ENCODE assay signal across 8 cellular contexts in the genomic region with DNA sequence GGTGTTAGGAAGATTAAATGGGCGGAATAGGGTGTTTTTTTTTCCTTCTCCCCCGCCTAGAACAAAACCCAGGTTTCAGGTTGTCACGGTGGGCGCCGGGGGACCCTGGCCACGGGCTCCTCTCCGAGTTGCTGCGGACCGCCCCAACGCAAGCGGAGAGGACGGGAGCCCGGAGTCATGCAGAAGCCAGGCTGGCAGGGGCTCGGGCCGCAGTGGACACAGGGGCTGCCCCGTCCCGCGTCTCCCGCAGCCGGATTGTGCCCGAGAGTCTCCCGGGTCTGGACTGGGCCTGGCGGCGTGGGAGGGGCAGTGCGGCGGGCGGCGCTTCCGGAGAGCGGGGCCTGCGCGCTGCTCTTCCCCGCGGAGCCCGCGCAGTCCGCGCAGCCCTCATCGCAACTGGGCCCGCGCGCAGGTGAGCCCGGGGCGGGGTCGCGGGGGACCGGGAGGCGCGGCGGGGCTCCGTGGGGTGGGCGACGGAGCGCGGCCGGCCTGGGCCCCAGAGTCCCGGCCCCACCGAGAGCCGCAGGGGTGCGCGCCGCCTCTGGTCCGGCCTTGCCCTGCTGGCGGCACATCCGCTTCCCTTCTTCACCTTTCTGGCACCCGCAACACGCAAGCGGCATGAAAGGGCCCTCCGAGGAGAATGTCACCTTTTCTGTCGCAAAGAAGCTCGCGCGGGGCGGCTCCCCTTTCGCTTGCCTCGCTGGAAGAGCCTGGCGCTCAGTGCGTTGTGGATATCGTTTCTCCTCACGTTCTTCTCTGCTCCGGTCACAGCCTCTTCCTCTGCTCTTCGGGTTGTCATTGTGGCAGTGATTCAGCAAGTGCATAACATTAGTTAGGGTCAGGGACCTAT. TPM values are rescaled to one million over a fixed set of nuclear protein-coding genes. Genes with fewer than 3 reads are reported as not detected.
A peak's percentile ranks its signal among the peaks of the same experiment; 100 is the strongest.
DNase-seq lines count a peak whose midpoint lies in the region; ATAC-seq and TF ChIP-seq lines count a peak whose summit lies in the region.

A gene with protein sequence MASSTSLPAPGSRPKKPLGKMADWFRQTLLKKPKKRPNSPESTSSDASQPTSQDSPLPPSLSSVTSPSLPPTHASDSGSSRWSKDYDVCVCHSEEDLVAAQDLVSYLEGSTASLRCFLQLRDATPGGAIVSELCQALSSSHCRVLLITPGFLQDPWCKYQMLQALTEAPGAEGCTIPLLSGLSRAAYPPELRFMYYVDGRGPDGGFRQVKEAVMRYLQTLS (plus strand): TSS at position 352 of the 850 bp plus-strand sequence. CDS start 7,802 bp downstream, outside the sequence.

- H3K9ac ChIP-seq in duodenal mucosa (ENCODE audit: low read depth in 1 of 2, low read length in 2 of 2) (peak within 1 kb of the TSS; percentile 89 to 99), liver (ENCODE audit: low read depth in 1 of 2, low read length in 2 of 2) (peak within 1 kb of the TSS; percentile 62 to 85)

- peak within 1 kb of the TSS; percentile 97 for H3K4me3 Mint-ChIP-seq in activated CD4-positive, alpha-beta memory T cell treated with anti-CD3 and anti-CD28 coated beads for 36 hours

- H3K27ac Mint-ChIP-seq in activated CD4-positive, alpha-beta memory T cell treated with anti-CD3 and anti-CD28 coated beads for 36 hours: peak within 1 kb of the TSS; percentile 91

- H3K36me3 Mint-ChIP-seq in activated CD4-positive, alpha-beta memory T cell treated with anti-CD3 and anti-CD28 coated beads for 36 hours: peaks cover under 1% of the 10 kb centered on the region

- CTCF ChIA-PET in activated CD4-positive, alpha-beta memory T cell treated with anti-CD3 and anti-CD28 coated beads for 36 hours (lab: Charles Lee): interaction anchor here (0.9 kb wide), 1 partner anchor 13 kb away, joined by 3 read pairs; no protein-coding TSS in a partner anchor

- H2AFZ ChIP-seq in ACC112 (ENCODE audit: low read length, unreplicated experiment): peak within 1 kb of the TSS; percentile 98

- H3K27me3 ChIP-seq in ACC112 (ENCODE audit: insufficient read depth, low read length) (no peaks in the 10 kb centered on the region), duodenal mucosa (ENCODE audit: control insufficient read depth in 1 of 2, insufficient read depth in 2 of 2, low read length in 2 of 2) (no peaks in the 10 kb centered on the region), liver (ENCODE audit: control insufficient read depth in 4 of 4, insufficient read depth in 4 of 4, low read length in 3 of 4) (no peaks in the 10 kb centered on the region)

- no peak for TF ChIP-seq CTCF in liver (IDR thresholded peaks at IDR 0.05; ENCODE audit: low read depth, low read length, missing input control)

- peak; percentile 71 for ATAC-seq in GM18868 (IDR thresholded peaks at IDR 0.05; ENCODE audit: unreplicated experiment)
- peak; percentile 55 for ATAC-seq in HG03095 (IDR thresholded peaks at IDR 0.05; ENCODE audit: unreplicated experiment)

- H3K79me2 ChIP-seq in ACC112 (ENCODE audit: control insufficient read depth, insufficient read depth, low read length, unreplicated experiment): peaks cover 8% of the 10 kb centered on the region

- H3K9me3 ChIP-seq in duodenal mucosa (ENCODE audit: control insufficient read depth in 1 of 2, low read length in 2 of 2) (no peaks in the 10 kb centered on the region), liver (ENCODE audit: control insufficient read depth in 4 of 4, low read length in 3 of 4) (no peaks in the 10 kb centered on the region)

- H3K4me1 Mint-ChIP-seq in activated CD4-positive, alpha-beta memory T cell treated with anti-CD3 and anti-CD28 coated beads for 36 hours (ENCODE audit: low read depth): peaks cover 39% of the 10 kb centered on the region

- intact Hi-C loops in activated CD4-positive, alpha-beta memory T cell treated with anti-CD3 and anti-CD28 coated beads for 36 hours (cut with micrococcal nuclease): loop anchor here (1.0 to 2.0 kb wide), 3 partner anchors 14 to 72 kb away; a partner anchor contains a TSS

- H3K4me3 ChIP-seq in ACC112 (ENCODE audit: low read depth, low read length) (peak within 1 kb of the TSS; percentile 96), duodenal mucosa (ENCODE audit: low read depth in 1 of 2, low read length in 2 of 2) (peak within 1 kb of the TSS; percentile 76 to 87), liver (ENCODE audit: low read depth in 1 of 3, low read length in 3 of 3) (peak within 1 kb of the TSS; percentile 63 to 89 (median 74))

- peak in 1 of 2 donors; percentile 14 for TF ChIP-seq RAD21 in liver (IDR thresholded peaks at IDR 0.05)

- no peaks in the 10 kb centered on the region for H3K36me3 ChIP-seq in ACC112 (ENCODE audit: insufficient read depth, low read length)
- H3K36me3 ChIP-seq in duodenal mucosa (ENCODE audit: control insufficient read depth in 1 of 2, insufficient read depth in 2 of 2, low read length in 2 of 2): peaks cover 0 to 5% of the 10 kb centered on the region in 2 donors
- no peaks in the 10 kb centered on the region for H3K36me3 ChIP-seq in liver (ENCODE audit: control insufficient read depth in 4 of 4, insufficient read depth in 3 of 4, low read depth in 1 of 4, low read length in 3 of 4)

- no peaks in the 10 kb centered on the region for H3K4me1 ChIP-seq in ACC112 (ENCODE audit: control insufficient read depth, insufficient read depth, low read length, unreplicated experiment)
- H3K4me1 ChIP-seq in duodenal mucosa (ENCODE audit: control insufficient read depth in 1 of 2, insufficient read depth in 2 of 2, low read length in 2 of 2): peaks cover 16 to 27% of the 10 kb centered on the region in 2 donors
- peaks cover 7 to 38% (median 26%) of the 10 kb centered on the region in 4 donors for H3K4me1 ChIP-seq in liver (ENCODE audit: control insufficient read depth in 4 of 4, insufficient read depth in 4 of 4, low read length in 3 of 4)

- H3K9me3 Mint-ChIP-seq in activated CD4-positive, alpha-beta memory T cell treated with anti-CD3 and anti-CD28 coated beads for 36 hours: no peaks in the 10 kb centered on the region

- H3K27me3 Mint-ChIP-seq in activated CD4-positive, alpha-beta memory T cell treated with anti-CD3 and anti-CD28 coated beads for 36 hours: no peaks in the 10 kb centered on the region

- H3K27ac ChIP-seq in ACC112 (ENCODE audit: low read depth, low read length): peak within 1 kb of the TSS; percentile 53
- peak within 1 kb of the TSS; percentile 70 for H3K27ac ChIP-seq in duodenal mucosa (ENCODE audit: low read depth, low read length)
- H3K27ac ChIP-seq in liver (ENCODE audit: low read depth in 1 of 2, low read length in 2 of 2): peak within 1 kb of the TSS; percentile 88 to 97

- DNase-seq in NCI-H526 treated with DMSO at 0.1 percent for 48 hours (lab: John Stamatoyannopoulos, UW): peak; percentile 76
- peak; percentile 73 for DNase-seq in activated CD4-positive, alpha-beta memory T cell treated with anti-CD3 and anti-CD28 coated beads for 36 hours
- DNase-seq in stimulated activated CD4-positive, alpha-beta T cell treated with anti-CD3 and anti-CD28 coated beads, Interleukin-4, amount 100 ng/mL, for 48 hours (ENCODE audit: low read depth in 2 of 2): peak; percentile 37 to 40

- WGBS in liver: under 1% methylated on average over 82 of the region's 82 CpGs

- POLR2A ChIA-PET in activated CD4-positive, alpha-beta memory T cell treated with anti-CD3 and anti-CD28 coated beads for 36 hours (lab: Charles Lee): interaction anchor here (0.6 to 3.7 kb wide), 8 partner anchors 11 to 838 kb away, joined by 3 to 41 read pairs (median 4); a partner anchor contains a TSS

TF ChIP-seq in liver, 16 proteins besides CTCF, POLR2A, EP300 and RAD21:
- TF ChIP-seq, protein P1, sequence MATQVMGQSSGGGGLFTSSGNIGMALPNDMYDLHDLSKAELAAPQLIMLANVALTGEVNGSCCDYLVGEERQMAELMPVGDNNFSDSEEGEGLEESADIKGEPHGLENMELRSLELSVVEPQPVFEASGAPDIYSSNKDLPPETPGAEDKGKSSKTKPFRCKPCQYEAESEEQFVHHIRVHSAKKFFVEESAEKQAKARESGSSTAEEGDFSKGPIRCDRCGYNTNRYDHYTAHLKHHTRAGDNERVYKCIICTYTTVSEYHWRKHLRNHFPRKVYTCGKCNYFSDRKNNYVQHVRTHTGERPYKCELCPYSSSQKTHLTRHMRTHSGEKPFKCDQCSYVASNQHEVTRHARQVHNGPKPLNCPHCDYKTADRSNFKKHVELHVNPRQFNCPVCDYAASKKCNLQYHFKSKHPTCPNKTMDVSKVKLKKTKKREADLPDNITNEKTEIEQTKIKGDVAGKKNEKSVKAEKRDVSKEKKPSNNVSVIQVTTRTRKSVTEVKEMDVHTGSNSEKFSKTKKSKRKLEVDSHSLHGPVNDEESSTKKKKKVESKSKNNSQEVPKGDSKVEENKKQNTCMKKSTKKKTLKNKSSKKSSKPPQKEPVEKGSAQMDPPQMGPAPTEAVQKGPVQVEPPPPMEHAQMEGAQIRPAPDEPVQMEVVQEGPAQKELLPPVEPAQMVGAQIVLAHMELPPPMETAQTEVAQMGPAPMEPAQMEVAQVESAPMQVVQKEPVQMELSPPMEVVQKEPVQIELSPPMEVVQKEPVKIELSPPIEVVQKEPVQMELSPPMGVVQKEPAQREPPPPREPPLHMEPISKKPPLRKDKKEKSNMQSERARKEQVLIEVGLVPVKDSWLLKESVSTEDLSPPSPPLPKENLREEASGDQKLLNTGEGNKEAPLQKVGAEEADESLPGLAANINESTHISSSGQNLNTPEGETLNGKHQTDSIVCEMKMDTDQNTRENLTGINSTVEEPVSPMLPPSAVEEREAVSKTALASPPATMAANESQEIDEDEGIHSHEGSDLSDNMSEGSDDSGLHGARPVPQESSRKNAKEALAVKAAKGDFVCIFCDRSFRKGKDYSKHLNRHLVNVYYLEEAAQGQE (IDR thresholded peaks at IDR 0.05): peak; percentile 72
- TF ChIP-seq NR2F2 (IDR thresholded peaks at IDR 0.05): peak; percentile 35
- peak; percentile 81 for TF ChIP-seq TAF1 (conservative IDR thresholded peaks at IDR 0.05)
- TF ChIP-seq RXRA (IDR thresholded peaks at IDR 0.05): peak in 1 of 2 donors; percentile 81
- TF ChIP-seq HNF4G (IDR thresholded peaks at IDR 0.05): no peak
TF ChIP-seq in liver: peak in this region for 4.

RNA-seq across cellular contexts. Expression of the gene that starts here (rescaled TPM):
- 1 to 10 TPM; 7.3 to 8.8 TPM for total RNA-seq in activated CD4-positive, alpha-beta memory T cell treated with anti-CD3 and anti-CD28 coated beads for 36 hours
- total RNA-seq in liver: 1 to 10 TPM; 4.4 to 9.5 TPM
- 1 to 10 TPM; 3.9 to 8.5 TPM for polyA plus RNA-seq in liver

Comparison
In these comparisons a context has a peak if more than half of its experiments do, and no peak if none do; other contexts are left out.
1. Peak in every context shown above with its lines: DNase-seq, ATAC-seq, H3K4me3 ChIP-seq and H3K27ac ChIP-seq.